Comparison of ENCODE assay signal across 1 cellular context in the genomic region with DNA sequence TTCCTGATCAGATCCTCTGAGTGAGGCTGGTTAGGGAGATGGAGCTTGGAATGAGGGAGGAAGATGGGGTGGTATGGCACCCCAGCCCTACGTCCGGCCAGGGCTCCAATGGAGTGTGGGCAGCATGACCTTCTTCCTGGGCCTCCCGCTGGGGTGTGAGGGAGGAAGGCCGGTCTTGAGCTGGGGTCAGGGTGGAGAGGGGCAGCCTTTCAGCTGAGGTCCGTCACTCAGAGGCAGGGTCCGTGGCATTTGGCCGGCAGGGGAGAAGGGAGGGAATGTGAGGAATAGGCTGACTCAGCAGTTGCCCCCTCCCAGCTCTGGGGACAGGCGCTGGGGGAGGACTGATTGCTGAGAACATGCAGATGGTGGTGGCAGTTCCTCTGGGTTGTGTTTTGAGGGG.
TF ChIP-seq lines count a peak whose summit lies in the region.

No MANE protein-coding gene starts in this region.

TF ChIP-seq in IMR-90, 13 proteins besides CTCF, POLR2A, EP300 and RAD21 (continued from another document):
- TF ChIP-seq, protein P1, sequence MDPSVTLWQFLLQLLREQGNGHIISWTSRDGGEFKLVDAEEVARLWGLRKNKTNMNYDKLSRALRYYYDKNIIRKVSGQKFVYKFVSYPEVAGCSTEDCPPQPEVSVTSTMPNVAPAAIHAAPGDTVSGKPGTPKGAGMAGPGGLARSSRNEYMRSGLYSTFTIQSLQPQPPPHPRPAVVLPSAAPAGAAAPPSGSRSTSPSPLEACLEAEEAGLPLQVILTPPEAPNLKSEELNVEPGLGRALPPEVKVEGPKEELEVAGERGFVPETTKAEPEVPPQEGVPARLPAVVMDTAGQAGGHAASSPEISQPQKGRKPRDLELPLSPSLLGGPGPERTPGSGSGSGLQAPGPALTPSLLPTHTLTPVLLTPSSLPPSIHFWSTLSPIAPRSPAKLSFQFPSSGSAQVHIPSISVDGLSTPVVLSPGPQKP (IDR thresholded peaks at IDR 0.05; ENCODE audit: borderline replicate concordance, low read depth, low read length), result no peak
